19 cellular contexts compared by ENCODE assay signal in genomic region chr2:82307510-82307909, GRCh38.
DNase-seq lines count a peak whose midpoint lies in the region; ATAC-seq, FAIRE-seq and TF ChIP-seq lines count a peak whose summit lies in the region.
"Had no signal": no experiment of that assay in that cellular context is flagged by ENCODE, and none has a peak within 500 bp of the region (broad histone marks: within the 10 kb centered on the region; RNA-seq: fewer than 3 reads in every experiment).

No MANE protein-coding gene starts in this region.

- DNase-seq in HepG2 (ENCODE audit: low spot score) (no peak), right lobe of liver (no peak), IMR-90 (no peak), H1 (ENCODE audit: low read depth in 1 of 2, low spot score in 2 of 2) (no peak), NCI-H774 (lab: John Stamatoyannopoulos, UW) (no peak), ureter (ENCODE audit: low spot score) (no peak)
- DNase-seq: 8988T; AML-193; Caco-2; Calu3; CD4-positive, alpha-beta T cell; CD8-positive, alpha-beta T cell; DMS79 treated with DMSO at 0.1 percent for 48 hours; GF-D8 had no signal

- H3K9ac ChIP-seq in HepG2 (ENCODE audit: insufficient read depth, low read depth, low read length) (no peak overlapping the region), IMR-90 (ENCODE audit: low read depth, low read length) (no peak overlapping the region), H1 (replicated peaks in 1 of 4; ENCODE audit: extremely low read depth in 1 of 4, low read depth in 3 of 4, low read length in 3 of 4) (no peak overlapping the region)
- H3K9ac ChIP-seq: BLaER1 treated with 17β-estradiol and CSF1 and Interleukin-3, amounts not matched to agents 10 nM and 100 nM had no signal

- no peak overlapping the region for H3K4me2 ChIP-seq in HepG2 (ENCODE audit: low read depth, low read length)
- H3K4me2 ChIP-seq in IMR-90 (ENCODE audit: low read depth, low read length): no peak overlapping the region
- no peak overlapping the region for H3K4me2 ChIP-seq in H1 (ENCODE audit: insufficient read depth in 1 of 2, low read depth in 2 of 2, low read length in 2 of 2)
- H3K4me2 ChIP-seq: BLaER1 treated with 17β-estradiol and CSF1 and Interleukin-3, amounts not matched to agents 10 nM and 100 nM had no signal

- H3K4me1 ChIP-seq in HepG2 (ENCODE audit: insufficient read depth, low read length) (no peaks in the 10 kb centered on the region), right lobe of liver (no peaks in the 10 kb centered on the region), IMR-90 (ENCODE audit: control insufficient read depth, insufficient read depth, low read length) (no peaks in the 10 kb centered on the region), H1 (replicated peaks in 1 of 4; ENCODE audit: control insufficient read depth in 3 of 4, insufficient read depth in 4 of 4, low read length in 3 of 4) (no peaks in the 10 kb centered on the region)
- H3K4me1 ChIP-seq: BLaER1 treated with 17β-estradiol and CSF1 and Interleukin-3, amounts not matched to agents 10 nM and 100 nM; Caco-2 had no signal

- H2BK20ac ChIP-seq in IMR-90 (ENCODE audit: low read depth, low read length): no peak overlapping the region
- H2BK20ac ChIP-seq in H1 (ENCODE audit: low read length): no peak overlapping the region

- H3K14ac ChIP-seq in IMR-90 (replicated peaks; ENCODE audit: low read depth, low read length) (no peak overlapping the region), H1 (ENCODE audit: insufficient read length) (no peak overlapping the region)

- no peak overlapping the region for H3K23ac ChIP-seq in IMR-90 (ENCODE audit: low read depth, low read length)
- H3K23ac ChIP-seq in H1 (ENCODE audit: insufficient read length): no peak overlapping the region

- H3K79me2 ChIP-seq in HepG2 (ENCODE audit: insufficient read depth, low read length): no peaks in the 10 kb centered on the region
- H3K79me2 ChIP-seq in H1 (ENCODE audit: control insufficient read depth in 1 of 2, insufficient read depth in 2 of 2, low read length in 2 of 2): no peaks in the 10 kb centered on the region

- H3K27me3 ChIP-seq in HepG2 (ENCODE audit: control insufficient read depth in 1 of 2, insufficient read depth in 2 of 2, low read length in 2 of 2): no peaks in the 10 kb centered on the region
- H3K27me3 ChIP-seq in right lobe of liver: no peaks in the 10 kb centered on the region
- no peaks in the 10 kb centered on the region for H3K27me3 ChIP-seq in IMR-90 (ENCODE audit: control insufficient read depth, insufficient read depth, low read length)
- H3K27me3 ChIP-seq in H1 (replicated peaks in 1 of 4; ENCODE audit: control insufficient read depth in 3 of 4, extremely low read depth in 1 of 4, insufficient read depth in 3 of 4, low read length in 3 of 4): no peaks in the 10 kb centered on the region
- H3K27me3 ChIP-seq: BLaER1 treated with 17β-estradiol and CSF1 and Interleukin-3, amounts not matched to agents 10 nM and 100 nM had no signal

- TF ChIP-seq CTCF in HepG2 (CRISPR knock-in tag; IDR thresholded peaks at IDR 0.05) (no peak), right lobe of liver (IDR thresholded peaks at IDR 0.05) (no peak), IMR-90 (conservative IDR thresholded peaks at IDR 0.05; ENCODE audit: low read depth, low read length) (no peak), H1 (IDR thresholded peaks at IDR 0.05; ENCODE audit: control extremely low read depth in 1 of 3, insufficient read depth in 1 of 3, low read depth in 1 of 3, low read length in 3 of 3) (no peak)

- no peaks in the 10 kb centered on the region for H3K36me3 ChIP-seq in HepG2 (replicated peaks in 1 of 2; ENCODE audit: control insufficient read depth in 1 of 2, insufficient read depth in 2 of 2, low read length in 2 of 2)
- H3K36me3 ChIP-seq in right lobe of liver: no peaks in the 10 kb centered on the region
- no peaks in the 10 kb centered on the region for H3K36me3 ChIP-seq in IMR-90 (ENCODE audit: control insufficient read depth, insufficient read depth, low read length)
- no peaks in the 10 kb centered on the region for H3K36me3 ChIP-seq in H1 (ENCODE audit: control insufficient read depth in 2 of 4, insufficient read depth in 4 of 4, low read length in 3 of 4)
- H3K36me3 ChIP-seq: BLaER1 treated with 17β-estradiol and CSF1 and Interleukin-3, amounts not matched to agents 10 nM and 100 nM had no signal

- CTCF ChIA-PET in HepG2 (lab: Yijun Ruan, JAX; ENCODE audit: low intra/inter-chr PET ratio, low total read pairs) (no interaction called here), IMR-90 (lab: Yijun Ruan, JAX) (no interaction called here), H1 (lab: Charles Lee; ENCODE audit: partially characterized antibody) (no interaction called here)

- H2BK120ac ChIP-seq in IMR-90 (ENCODE audit: low read depth, low read length) (no peak overlapping the region), H1 (replicated peaks; ENCODE audit: low read depth, low read length) (no peak overlapping the region)

- dilution Hi-C loops in IMR-90 (cut with HindIII; ENCODE audit: low sequenced_read_pairs, unreplicated experiment): no loop called here

- TF ChIP-seq POLR2A in HepG2 (IDR thresholded peaks at IDR 0.05; ENCODE audit: insufficient read depth in 1 of 2, low read depth in 2 of 2, low read length in 2 of 2): no peak
- no peak for TF ChIP-seq POLR2A in right lobe of liver (IDR thresholded peaks at IDR 0.05)
- TF ChIP-seq POLR2A in IMR-90 (IDR thresholded peaks at IDR 0.05; ENCODE audit: low read depth, low read length): no peak
- TF ChIP-seq POLR2A in H1 (IDR thresholded peaks at IDR 0.05; ENCODE audit: control extremely low read depth in 1 of 2, low read depth in 2 of 2, low read length in 2 of 2): no peak

- no peak overlapping the region for H2AFZ ChIP-seq in HepG2 (ENCODE audit: low read length)
- H2AFZ ChIP-seq in IMR-90 (replicated peaks; ENCODE audit: low read length, poor library complexity): no peak overlapping the region
- no peak overlapping the region for H2AFZ ChIP-seq in H1 (ENCODE audit: low read length)

- FAIRE-seq in HepG2 (lab: Jason Lieb, UNC) (no peak), H1 (lab: Jason Lieb, UNC) (no peak)
- FAIRE-seq: A204.1, G401.6, GM12891 had no signal

- H3K4ac ChIP-seq in IMR-90 (ENCODE audit: low read depth, low read length) (no peak overlapping the region), H1 (replicated peaks; ENCODE audit: insufficient read length, low read depth, low read length) (no peak overlapping the region)

- intact Hi-C loops in HepG2 (cut with micrococcal nuclease; ENCODE audit: unreplicated experiment) (loop anchor here (5.0 kb wide), 1 partner anchor 1570 kb away; no protein-coding TSS in a partner anchor), right lobe of liver (cut with DNase I) (no loop called here), IMR-90 (cut with micrococcal nuclease) (no loop called here)

- no peak for ATAC-seq in HepG2
- ATAC-seq in right lobe of liver: no peak
- ATAC-seq in IMR-90 (ENCODE audit: low read depth): no peak
- ATAC-seq: CD8-positive, alpha-beta T cell had no signal

- H3K4me3 ChIP-seq in HepG2 (replicated peaks in 1 of 3; ENCODE audit: insufficient read depth in 1 of 3, low read depth in 2 of 3, low read length in 3 of 3) (no peak overlapping the region), right lobe of liver (no peak overlapping the region), IMR-90 (ENCODE audit: insufficient read depth, low read depth, low read length) (no peak overlapping the region), H1 (ENCODE audit: extremely low read depth in 1 of 4, insufficient read depth in 2 of 4, low read depth in 3 of 4, low read length in 4 of 4) (no peak overlapping the region)
- H3K4me3 ChIP-seq: BLaER1 treated with 17β-estradiol and CSF1 and Interleukin-3, amounts not matched to agents 10 nM and 100 nM had no signal

- BruUV-seq in HepG2 (replicated peaks; lab: Mats Ljungman, UMichigan) (no TSS peak), IMR-90 (replicated peaks; lab: Mats Ljungman, UMichigan) (no TSS peak)

- H3K79me1 ChIP-seq in IMR-90 (ENCODE audit: low read depth in 1 of 2, low read length in 2 of 2) (no peaks in the 10 kb centered on the region), H1 (ENCODE audit: low read depth, low read length) (no peaks in the 10 kb centered on the region)

- H3K9me1 ChIP-seq in IMR-90 (ENCODE audit: insufficient read depth, low read length): no peaks in the 10 kb centered on the region

- no peak for TF ChIP-seq EP300 in HepG2 (IDR thresholded peaks at IDR 0.05; ENCODE audit: low read depth in 2 of 2, low read length in 2 of 2)
- TF ChIP-seq EP300 in HepG2 (CRISPR knock-in tag; IDR thresholded peaks at IDR 0.05; ENCODE audit: borderline replicate concordance): no peak
- TF ChIP-seq EP300 in H1 (IDR thresholded peaks at IDR 0.05; ENCODE audit: borderline replicate concordance in 1 of 2, low read depth in 2 of 2, low read length in 2 of 2): no peak

- H4K91ac ChIP-seq in IMR-90 (ENCODE audit: insufficient read depth, low read depth, low read length): no peak overlapping the region
- H4K91ac ChIP-seq in H1 (replicated peaks; ENCODE audit: insufficient read length, low read length): no peak overlapping the region

- no peak overlapping the region for H2BK12ac ChIP-seq in H1 (ENCODE audit: low read depth, low read length)

- H3K27ac ChIP-seq in HepG2 (ENCODE audit: extremely low read length, insufficient read depth, low read length): no peak overlapping the region
- no peak overlapping the region for H3K27ac ChIP-seq in right lobe of liver
- H3K27ac ChIP-seq in IMR-90 (ENCODE audit: insufficient read depth, low read length): no peak overlapping the region
- no peak overlapping the region for H3K27ac ChIP-seq in H1 (ENCODE audit: low read depth, low read length)
- H3K27ac ChIP-seq: BLaER1 treated with 17β-estradiol and CSF1 and Interleukin-3, amounts not matched to agents 10 nM and 100 nM; C4-2B had no signal

- in situ Hi-C loops in HepG2 (cut with HindIII; ENCODE audit: extremely low pct_ligation_motif_present, low pct_unique_long_range_greater_than_20kb): no loop called here
- in situ Hi-C loops in IMR-90 (cut with MboI; ENCODE audit: low sequenced_read_pairs): no loop called here

- no peaks in the 10 kb centered on the region for H3K23me2 ChIP-seq in H1 (ENCODE audit: low read depth, low read length)

- H4K20me1 ChIP-seq in HepG2 (ENCODE audit: insufficient read depth, low read length): no peaks in the 10 kb centered on the region
- no peaks in the 10 kb centered on the region for H4K20me1 ChIP-seq in IMR-90 (ENCODE audit: insufficient read depth, low read length)
- no peaks in the 10 kb centered on the region for H4K20me1 ChIP-seq in H1 (replicated peaks in 1 of 2; ENCODE audit: control insufficient read depth in 1 of 2, insufficient read depth in 2 of 2, low read length in 2 of 2)
- H4K20me1 ChIP-seq: BLaER1 treated with 17β-estradiol and CSF1 and Interleukin-3, amounts not matched to agents 10 nM and 100 nM had no signal

- H2AK5ac ChIP-seq in IMR-90 (ENCODE audit: low read depth, low read length) (no peak overlapping the region), H1 (ENCODE audit: low read depth, low read length) (no peak overlapping the region)

- H4K5ac ChIP-seq in IMR-90 (ENCODE audit: low read depth, low read length) (no peak overlapping the region), H1 (ENCODE audit: insufficient read length, low read depth, low read length) (no peak overlapping the region)

- H4K8ac ChIP-seq in IMR-90 (ENCODE audit: low read depth in 2 of 2, low read length in 2 of 2): no peak overlapping the region
- H4K8ac ChIP-seq in H1 (ENCODE audit: extremely low read depth, insufficient read depth, low read length): no peak overlapping the region

- H3K56ac ChIP-seq in IMR-90 (ENCODE audit: extremely low read depth, insufficient read depth, low read length): no peak overlapping the region
- no peak overlapping the region for H3K56ac ChIP-seq in H1 (replicated peaks; ENCODE audit: insufficient read length, low read depth, low read length)

- H3K18ac ChIP-seq in IMR-90 (ENCODE audit: low read depth, low read length) (no peak overlapping the region), H1 (ENCODE audit: extremely low read depth, low read length) (no peak overlapping the region)

- no peak overlapping the region for H2AK9ac ChIP-seq in IMR-90 (replicated peaks; ENCODE audit: low read depth, low read length, poor library complexity)

- H2BK5ac ChIP-seq in IMR-90 (ENCODE audit: low read depth, low read length, poor library complexity, severe bottlenecking): no peak overlapping the region
- H2BK5ac ChIP-seq in H1 (ENCODE audit: low read depth, low read length): no peak overlapping the region

- POLR2A ChIA-PET in HepG2 (lab: Yijun Ruan, JAX) (no interaction called here), IMR-90 (lab: Charles Lee; ENCODE audit: unreplicated experiment) (no interaction called here), H1 (lab: Charles Lee; ENCODE audit: partially characterized antibody) (no interaction called here)

- H3K9me3 ChIP-seq in HepG2 (ENCODE audit: low read length) (peaks cover 18% of the 10 kb centered on the region), right lobe of liver (no peaks in the 10 kb centered on the region), IMR-90 (ENCODE audit: control insufficient read depth, insufficient read depth, low read length) (no peaks in the 10 kb centered on the region), H1 (ENCODE audit: insufficient read depth in 2 of 2, low read depth in 1 of 2, low read length in 1 of 2) (no peaks in the 10 kb centered on the region)
- H3K9me3 ChIP-seq: BLaER1 treated with 17β-estradiol and CSF1 and Interleukin-3, amounts not matched to agents 10 nM and 100 nM; Caco-2 had no signal

- no peak overlapping the region for H2BK15ac ChIP-seq in IMR-90 (ENCODE audit: low read depth, low read length)
- H2BK15ac ChIP-seq in H1 (ENCODE audit: low read length): no peak overlapping the region

- TF ChIP-seq RAD21 in HepG2 (CRISPR knock-in tag; IDR thresholded peaks at IDR 0.05): no peak
- no peak for TF ChIP-seq RAD21 in IMR-90 (IDR thresholded peaks at IDR 0.05; ENCODE audit: low read length)
- TF ChIP-seq RAD21 in H1 (IDR thresholded peaks at IDR 0.05 in 1 of 2, conservative IDR thresholded peaks at IDR 0.05 in 1 of 2; ENCODE audit: low read depth in 2 of 2, low read length in 2 of 2): no peak

Comparison
In these comparisons a context has a peak if more than half of its experiments do, and no peak if none do; other contexts are left out.
1. Of the 41 proteins assayed by ChIP-seq in both HepG2 and H1: peak only in HepG2: none; only in H1: none; in both: MAFK; in neither: 40.